2 cellular contexts compared by ENCODE assay signal in genomic region chr5:84872768-84873167, GRCh38.
TF ChIP-seq lines count a peak whose summit lies in the region.

No MANE protein-coding gene starts in this region.

TF ChIP-seq in K562, 482 proteins besides CTCF, POLR2A, EP300 and RAD21 (continued from another document):
- TF ChIP-seq ZNF639 (CRISPR knock-in tag; conservative IDR thresholded peaks at IDR 0.05 in 1 of 2, IDR thresholded peaks at IDR 0.05 in 1 of 2): no peak

TF ChIP-seq in GM23338, 12 proteins besides CTCF, POLR2A, EP300 and RAD21 (continued from another document):
- TF ChIP-seq REST (IDR thresholded peaks at IDR 0.05; ENCODE audit: unreplicated experiment): no peak
- no peak for TF ChIP-seq ZNF114 (CRISPR knock-in tag; IDR thresholded peaks at IDR 0.05)
- TF ChIP-seq ZNF331 (CRISPR knock-in tag; IDR thresholded peaks at IDR 0.05; ENCODE audit: low read depth): no peak
- no peak for TF ChIP-seq ZNF462 (CRISPR knock-in tag; IDR thresholded peaks at IDR 0.05)
- TF ChIP-seq STAT1 (IDR thresholded peaks at IDR 0.05; ENCODE audit: unreplicated experiment): no peak
- no peak for TF ChIP-seq EZH2 (IDR thresholded peaks at IDR 0.05; ENCODE audit: low read depth, unreplicated experiment)
- TF ChIP-seq ETS1 (IDR thresholded peaks at IDR 0.05): no peak
- no peak for TF ChIP-seq NANOG (IDR thresholded peaks at IDR 0.05; ENCODE audit: borderline replicate concordance)
- no peak for TF ChIP-seq CREB1 (CRISPR knock-in tag; IDR thresholded peaks at IDR 0.05; ENCODE audit: low read depth)
- TF ChIP-seq EZH2phosphoT487 (IDR thresholded peaks at IDR 0.05; ENCODE audit: unreplicated experiment): no peak
- TF ChIP-seq JUNB (IDR thresholded peaks at IDR 0.05; ENCODE audit: unreplicated experiment): no peak
